9 cellular contexts compared by ENCODE assay signal in the genomic region with DNA sequence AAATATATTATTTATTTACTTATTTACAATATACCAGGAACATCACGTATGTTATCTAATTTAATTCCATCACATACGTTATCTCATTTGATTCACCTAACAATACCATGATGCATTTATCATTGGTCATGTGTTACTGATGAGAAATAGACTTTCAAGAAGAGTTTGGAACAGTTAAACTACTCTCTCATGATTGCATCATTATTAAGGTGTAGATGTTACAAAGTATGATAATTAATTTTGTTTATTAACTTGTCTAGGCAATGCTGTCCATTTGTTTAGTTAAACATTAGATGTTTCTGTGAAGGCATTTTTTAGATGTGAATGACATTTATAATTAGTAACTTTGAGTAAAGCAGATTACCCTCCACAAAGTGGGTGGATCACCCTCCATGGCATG. TPM values are rescaled to one million over a fixed set of nuclear protein-coding genes. Genes with fewer than 3 reads are reported as not detected.
"Had no signal": no experiment of that assay in that cellular context is flagged by ENCODE, and none has a peak within 500 bp of the region (broad histone marks: within the 10 kb centered on the region; RNA-seq: fewer than 3 reads in every experiment).

No MANE protein-coding gene starts in this region.

- ATAC-seq: HCT116 had no signal

- H3K36me3 ChIP-seq: HAP-1 had no signal

- H3K9me3 ChIP-seq: HAP-1 had no signal

- H3K4me2 ChIP-seq: KMS-11 had no signal

- H3K27ac ChIP-seq: GM23248, HL-60, KMS-11 had no signal

- H3K9ac ChIP-seq: GM23248, KMS-11 had no signal

- DNase-seq: GM23248, GOT3, H7, HFFc6, KBM-7 had no signal

- H3K4me1 ChIP-seq: HAP-1 had no signal

- H2AFZ ChIP-seq: GM23248 had no signal

- H3K4me3 ChIP-seq: GM23248, HAP-1 had no signal

RNA-seq across cellular contexts. Expression of a gene that starts 32.0 kb away (rescaled TPM):
- total RNA-seq: GM23248, H7, HFFc6 had no signal
- polyA plus RNA-seq: GM23248 had no signal
